Comparison of ENCODE assay signal across 8 cellular contexts in the genomic region with DNA sequence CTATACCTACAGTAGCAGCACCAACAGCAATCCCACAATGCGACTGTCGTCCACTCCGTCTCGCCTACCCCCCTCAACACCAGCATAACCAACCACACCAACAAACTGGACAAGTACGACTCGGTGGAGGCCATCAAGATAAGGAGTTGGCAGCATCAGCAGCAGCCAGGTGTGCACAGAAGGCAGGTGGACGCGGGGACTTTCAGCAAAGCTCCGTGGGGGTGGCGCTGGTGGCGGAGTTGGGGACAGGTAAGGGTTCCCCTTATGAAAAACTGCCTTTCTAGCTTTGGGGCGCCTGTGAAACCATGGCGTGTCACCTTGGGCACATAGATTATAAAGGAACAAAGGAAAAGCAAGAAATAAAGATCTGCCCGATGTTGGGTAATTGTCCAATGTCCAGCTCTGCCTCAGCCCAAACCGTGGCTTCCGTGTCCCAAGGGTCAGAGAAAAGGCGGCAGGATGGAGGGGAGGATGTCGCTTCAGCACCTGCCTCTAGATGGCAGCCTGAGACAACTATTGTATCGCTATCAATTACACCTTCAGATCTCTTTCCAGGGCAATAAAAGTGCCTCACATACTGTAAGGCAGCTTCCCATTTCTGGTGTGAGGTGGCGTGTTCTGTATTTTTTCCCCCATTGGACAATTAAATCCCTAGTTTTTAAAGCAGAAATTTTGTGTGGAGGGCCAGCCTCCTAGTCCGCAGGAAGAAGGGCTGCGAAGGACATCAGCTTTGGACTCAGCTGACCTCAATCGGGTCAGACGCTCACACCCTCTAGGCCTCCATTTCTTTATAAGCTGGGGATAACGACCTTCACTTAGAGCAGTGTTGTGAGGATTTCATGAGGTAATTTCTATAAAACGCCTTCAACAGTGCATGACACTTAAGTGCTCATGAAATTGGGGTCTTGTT. TPM values are rescaled to one million over a fixed set of nuclear protein-coding genes. Genes with fewer than 3 reads are reported as not detected.
DNase-seq lines count a peak whose midpoint lies in the region; ATAC-seq and TF ChIP-seq lines count a peak whose summit lies in the region.

No MANE protein-coding gene starts in this region.

- DNase-seq in GDM1 (lab: John Stamatoyannopoulos, UW) = peak; percentile 19
- DNase-seq in KBM-7 = peak; percentile 81
- DNase-seq in NT2/D1 (ENCODE audit: low read depth, low spot score) = peak; percentile 27
- peak; percentile 45 for DNase-seq in activated naive CD8-positive, alpha-beta T cell treated with anti-CD3 and anti-CD28 coated beads, Interleukin-2, amount 50 U/mL, for 24 hours
- no peak for DNase-seq in left ventricle myocardium inferior
- peak; percentile 67 for DNase-seq in sciatic nerve (ENCODE audit: low spot score)

- intact Hi-C loops in left ventricle myocardium inferior (cut with micrococcal nuclease) = no loop called here
- intact Hi-C loops in sciatic nerve (cut with DNase I) = no loop called here

- no peaks in the 10 kb centered on the region for H3K36me3 Mint-ChIP-seq in activated naive CD8-positive, alpha-beta T cell treated with anti-CD3 and anti-CD28 coated beads, Interleukin-2, amount 50 U/mL, for 24 hours (ENCODE audit: low read depth)

- H3K4me3 ChIP-seq in NT2/D1 (ENCODE audit: insufficient read length, low read depth) (no peak overlapping the region), left ventricle myocardium inferior (no peak overlapping the region)

- ATAC-seq in GM21723 (IDR thresholded peaks at IDR 0.05; ENCODE audit: unreplicated experiment) = peak; percentile 90
- peak; percentile 61 for ATAC-seq in activated naive CD8-positive, alpha-beta T cell treated with anti-CD3 and anti-CD28 coated beads, Interleukin-2, amount 50 U/mL, for 24 hours
- ATAC-seq in sciatic nerve = peak; percentile 93
- no peak for ATAC-seq in GM21390 (IDR thresholded peaks at IDR 0.05; ENCODE audit: unreplicated experiment)

- H3K36me3 ChIP-seq in NT2/D1 (ENCODE audit: insufficient read depth, insufficient read length, low read length) = no peaks in the 10 kb centered on the region
- H3K36me3 ChIP-seq in left ventricle myocardium inferior = no peaks in the 10 kb centered on the region

- H3K4me1 Mint-ChIP-seq in activated naive CD8-positive, alpha-beta T cell treated with anti-CD3 and anti-CD28 coated beads, Interleukin-2, amount 50 U/mL, for 24 hours = no peaks in the 10 kb centered on the region

- TF ChIP-seq CTCF in left ventricle myocardium inferior (IDR thresholded peaks at IDR 0.05; ENCODE audit: borderline replicate concordance) = peak; percentile 75

- no peaks in the 10 kb centered on the region for H3K9me3 ChIP-seq in NT2/D1 (ENCODE audit: insufficient read depth, low read length)
- H3K9me3 ChIP-seq in left ventricle myocardium inferior (replicated peaks) = no peaks in the 10 kb centered on the region

- H3K27ac ChIP-seq in left ventricle myocardium inferior (replicated peaks) = no peak overlapping the region

- H3K27me3 ChIP-seq in NT2/D1 (ENCODE audit: insufficient read depth, insufficient read length) = no peaks in the 10 kb centered on the region
- H3K27me3 ChIP-seq in left ventricle myocardium inferior (ENCODE audit: low read depth) = peaks cover 41% of the 10 kb centered on the region

- no peak overlapping the region for H3K4me3 Mint-ChIP-seq in activated naive CD8-positive, alpha-beta T cell treated with anti-CD3 and anti-CD28 coated beads, Interleukin-2, amount 50 U/mL, for 24 hours

- no peak overlapping the region for H3K9ac ChIP-seq in NT2/D1 (ENCODE audit: insufficient read length, low read depth)

- no peak overlapping the region for H3K27ac Mint-ChIP-seq in activated naive CD8-positive, alpha-beta T cell treated with anti-CD3 and anti-CD28 coated beads, Interleukin-2, amount 50 U/mL, for 24 hours

- H3K4me1 ChIP-seq in NT2/D1 (ENCODE audit: insufficient read depth, insufficient read length) (no peaks in the 10 kb centered on the region), left ventricle myocardium inferior (no peaks in the 10 kb centered on the region)

- in situ Hi-C loops in KBM-7 (cut with MboI; ENCODE audit: low pct_unique_long_range_greater_than_20kb, low sequenced_read_pairs) = loop anchor here (25.0 kb wide), 1 partner anchor 1285 kb away; no protein-coding TSS in a partner anchor

- no peaks in the 10 kb centered on the region for H3K9me3 Mint-ChIP-seq in activated naive CD8-positive, alpha-beta T cell treated with anti-CD3 and anti-CD28 coated beads, Interleukin-2, amount 50 U/mL, for 24 hours

- peaks cover 8% of the 10 kb centered on the region for H3K27me3 Mint-ChIP-seq in activated naive CD8-positive, alpha-beta T cell treated with anti-CD3 and anti-CD28 coated beads, Interleukin-2, amount 50 U/mL, for 24 hours

RNA-seq across cellular contexts. Expression of a gene that starts 58.8 kb away (rescaled TPM):
- total RNA-seq in left ventricle myocardium inferior (32.4 TPM), sciatic nerve (45.6 TPM)

RNA-seq across cellular contexts. Expression of a gene that starts 58.9 kb away (rescaled TPM):
- total RNA-seq in left ventricle myocardium inferior = 5.8 TPM
- 6.0 TPM for total RNA-seq in sciatic nerve
